ENCODE assay signal across 8 cellular contexts in the genomic region with DNA sequence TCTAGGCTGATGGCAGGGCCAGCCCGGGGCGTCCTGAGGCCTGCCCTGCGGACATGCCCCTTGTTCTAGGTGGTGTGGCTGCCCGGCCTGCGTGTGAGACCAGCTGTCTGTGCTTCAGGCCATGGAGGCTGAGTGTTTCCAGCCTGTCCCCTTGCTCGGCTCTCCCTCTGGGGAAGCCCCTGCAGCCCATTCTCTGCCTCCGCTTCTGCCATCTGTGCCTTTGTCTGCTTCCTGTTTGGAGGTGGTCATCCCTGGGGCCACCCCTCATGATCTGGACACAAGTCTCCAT.
DNase-seq lines count a peak whose midpoint lies in the region; ATAC-seq and TF ChIP-seq lines count a peak whose summit lies in the region.

No MANE protein-coding gene starts in this region.

- H3K27ac ChIP-seq in WERI-Rb-1 = no peak overlapping the region; the same call in 1 of the 2 replicates
- H3K27ac ChIP-seq in muscle layer of colon (ENCODE audit: low read depth, low read length) = peak overlapping the region; percentile 76

- H3K9me3 ChIP-seq in WERI-Rb-1 (ENCODE audit: severe bottlenecking) = no peaks in the 10 kb centered on the region
- no peaks in the 10 kb centered on the region for H3K9me3 ChIP-seq in muscle layer of colon (ENCODE audit: low read length)

- peak overlapping the region; percentile 40 for H3K9ac ChIP-seq in muscle layer of colon (ENCODE audit: low read length)

- DNase-seq in WERI-Rb-1 (peak; percentile 7), NCI-H748 (lab: John Stamatoyannopoulos, UW; ENCODE audit: unreplicated experiment) (no peak), DMS153 (lab: John Stamatoyannopoulos, UW) (no peak), activated gamma-delta T cell (lab: John Stamatoyannopoulos, UW) (no peak)
- no peak for DNase-seq in activated T-cell treated with anti-CD3 and anti-CD28 coated beads, Interleukin-2, amount 50 U/mL, for 48 hours

- H3K27me3 ChIP-seq in WERI-Rb-1 (ENCODE audit: insufficient read depth, low read depth, severe bottlenecking) = no peaks in the 10 kb centered on the region
- H3K27me3 ChIP-seq in muscle layer of colon (ENCODE audit: control insufficient read depth in 1 of 2, insufficient read depth in 2 of 2, low read length in 2 of 2) = no peaks in the 10 kb centered on the region

- ATAC-seq in GM21786 (IDR thresholded peaks at IDR 0.05; ENCODE audit: unreplicated experiment) = peak; percentile 16

- H3K36me3 ChIP-seq in WERI-Rb-1 (peaks cover 46% of the 10 kb centered on the region), muscle layer of colon (ENCODE audit: insufficient read depth, low read length) (no peaks in the 10 kb centered on the region)

- H3K4me1 ChIP-seq in muscle layer of colon (ENCODE audit: insufficient read depth, low read length) = peaks cover 68% of the 10 kb centered on the region

- no peak for TF ChIP-seq CTCF in GM12875 (IDR thresholded peaks at IDR 0.05; ENCODE audit: borderline replicate concordance, insufficient read depth, low read depth, low read length)
- no peak for TF ChIP-seq CTCF in WERI-Rb-1 (IDR thresholded peaks at IDR 0.05; ENCODE audit: low read depth, low read length)

- H3K4me3 ChIP-seq in GM12875 (ENCODE audit: low read depth, low read length) = peak overlapping the region; percentile 28
- H3K4me3 ChIP-seq in WERI-Rb-1 (ENCODE audit: low read depth, low read length) = no peak overlapping the region
- peak overlapping the region in 1 of 2 donors; percentile 16 for H3K4me3 ChIP-seq in muscle layer of colon (ENCODE audit: low read depth in 1 of 2, low read length in 2 of 2)
